ENCODE assay signal across 18 cellular contexts in genomic region chr11:72575533-72576170, GRCh38.
A peak's percentile ranks its signal among the peaks of the same experiment; 100 is the strongest.
DNase-seq lines count a peak whose midpoint lies in the region; ATAC-seq, FAIRE-seq and TF ChIP-seq lines count a peak whose summit lies in the region.
"Had no signal": no experiment of that assay in that cellular context is flagged by ENCODE, and none has a peak within 500 bp of the region (broad histone marks: within the 10 kb centered on the region; RNA-seq: fewer than 3 reads in every experiment).

No MANE protein-coding gene starts in this region.

- ATAC-seq in stimulated activated effector memory CD8-positive, alpha-beta T cell treated with anti-CD3 and anti-CD28 coated beads, Interleukin-12 subunit alpha, Interleukin-12 subunit beta, amount 100 ng/mL, for 72 hours = no peak

- TF ChIP-seq CTCF in CD14-positive monocyte (IDR thresholded peaks at IDR 0.05) (no peak), GM10248 (IDR thresholded peaks at IDR 0.05; ENCODE audit: control extremely low read depth, extremely low read depth, low read depth, missing control alignments) (no peak)

- H3K36me3 ChIP-seq in H7 (replicated peaks; ENCODE audit: control insufficient read depth, insufficient read depth, low read length) = no peaks in the 10 kb centered on the region

- no peak overlapping the region for H3K4me3 Mint-ChIP-seq in CD14-positive monocyte
- H3K4me3 Mint-ChIP-seq in stimulated activated effector memory CD8-positive, alpha-beta T cell treated with anti-CD3 and anti-CD28 coated beads, Interleukin-12 subunit alpha, Interleukin-12 subunit beta, amount 100 ng/mL, for 72 hours = no peak overlapping the region
- H3K4me3 Mint-ChIP-seq: CD4-positive, alpha-beta memory T cell had no signal

- CTCF ChIA-PET in GM10248 (lab: Yijun Ruan, JAX) = interaction anchor here (1.0 to 3.9 kb wide), 4 partner anchors 11 to 109 kb away, joined by 4 to 25 read pairs (median 10); no protein-coding TSS in a partner anchor

- H3K4me1 Mint-ChIP-seq in CD14-positive monocyte = peaks cover 18% of the 10 kb centered on the region
- H3K4me1 Mint-ChIP-seq in stimulated activated effector memory CD8-positive, alpha-beta T cell treated with anti-CD3 and anti-CD28 coated beads, Interleukin-12 subunit alpha, Interleukin-12 subunit beta, amount 100 ng/mL, for 72 hours = peaks cover 27% of the 10 kb centered on the region

- H3K27me3 ChIP-seq in H7 (ENCODE audit: control insufficient read depth, insufficient read depth, low read length) = 0 out of 2 replicates have a peak, but pooled peaks cover under 1% of the 10 kb centered on the region

- H3K4me3 ChIP-seq in H7 (ENCODE audit: insufficient read depth, low read depth, low read length) = no peak overlapping the region
- H3K4me3 ChIP-seq: PC-9 had no signal

- peaks cover 0 to 2% of the 10 kb centered on the region in 2 donors for H3K36me3 Mint-ChIP-seq in CD14-positive monocyte
- H3K36me3 Mint-ChIP-seq in stimulated activated effector memory CD8-positive, alpha-beta T cell treated with anti-CD3 and anti-CD28 coated beads, Interleukin-12 subunit alpha, Interleukin-12 subunit beta, amount 100 ng/mL, for 72 hours = no peaks in the 10 kb centered on the region
- H3K36me3 Mint-ChIP-seq: CD4-positive, alpha-beta memory T cell had no signal

- POLR2A ChIA-PET in GM10248 (lab: Yijun Ruan, JAX) = no interaction called here

- DNase-seq in CD14-positive monocyte (ENCODE audit: low spot score) (peak; percentile 34), H7 (peak; percentile 28), islet precursor cell (peak; percentile 12), GF-D8 (lab: John Stamatoyannopoulos, UW) (no peak), GM10248 (ENCODE audit: extremely low spot score) (no peak), H54 (ENCODE audit: insufficient read length, low spot score) (no peak)
- DNase-seq in stimulated activated effector memory CD8-positive, alpha-beta T cell treated with anti-CD3 and anti-CD28 coated beads, Interleukin-12 subunit alpha, Interleukin-12 subunit beta, amount 100 ng/mL, for 72 hours (ENCODE audit: low spot score in 2 of 2) = no peak
- DNase-seq: CD4-positive, alpha-beta memory T cell; DND-41; IMR-90; Kasumi-1; MM.1S; NCI-H1105; NCI-H1694; NCI-H2227 treated with DMSO at 0.1 percent for 48 hours; NCI-H524; PC-9 had no signal

- peak overlapping the region in 2 of 7 donors; percentile 48 to 79 for H3K27ac Mint-ChIP-seq in CD14-positive monocyte
- peak overlapping the region; percentile 40 for H3K27ac Mint-ChIP-seq in stimulated activated effector memory CD8-positive, alpha-beta T cell treated with anti-CD3 and anti-CD28 coated beads, Interleukin-12 subunit alpha, Interleukin-12 subunit beta, amount 100 ng/mL, for 72 hours
- H3K27ac Mint-ChIP-seq: CD4-positive, alpha-beta memory T cell had no signal

- H3K27me3 Mint-ChIP-seq in CD14-positive monocyte (ENCODE audit: low read depth in 3 of 3) = peaks cover 12 to 21% (median 20%) of the 10 kb centered on the region in 3 donors

- intact Hi-C loops in CD14-positive monocyte (cut with micrococcal nuclease) = loop anchor here (2.0 to 5.0 kb wide), 2 partner anchors 93 to 103 kb away; no protein-coding TSS in a partner anchor

- H3K9me3 Mint-ChIP-seq in CD14-positive monocyte = peaks cover 0 to 6% (median 0%) of the 10 kb centered on the region in 7 donors
- no peaks in the 10 kb centered on the region for H3K9me3 Mint-ChIP-seq in stimulated activated effector memory CD8-positive, alpha-beta T cell treated with anti-CD3 and anti-CD28 coated beads, Interleukin-12 subunit alpha, Interleukin-12 subunit beta, amount 100 ng/mL, for 72 hours
- H3K9me3 Mint-ChIP-seq: CD4-positive, alpha-beta memory T cell had no signal

- no peak for TF ChIP-seq POLR2A in H54 (IDR thresholded peaks at IDR 0.05; ENCODE audit: low read depth, low read length)

- FAIRE-seq in H54 (lab: Jason Lieb, UNC) = no peak
- FAIRE-seq: G401.6 had no signal

Comparison
In these comparisons a context has a peak if more than half of its experiments do, and no peak if none do; other contexts are left out.
1. DNase-seq: peak in CD14-positive monocyte (single experiment), H7 (single experiment) and islet precursor cell (single experiment); none in stimulated activated effector memory CD8-positive, alpha-beta T cell treated with anti-CD3 and anti-CD28 coated beads, Interleukin-12 subunit alpha, Interleukin-12 subunit beta, amount 100 ng/mL, for 72 hours (0 of 2), GF-D8 (single experiment), GM10248 (single experiment) and H54 (single experiment).